ENCODE assay signal across 10 cellular contexts in genomic region chr9:133119039-133119438, GRCh38. TPM values are rescaled to one million over a fixed set of nuclear protein-coding genes. Genes with fewer than 3 reads are reported as not detected.
A peak's percentile ranks its signal among the peaks of the same experiment; 100 is the strongest.
DNase-seq lines count a peak whose midpoint lies in the region; ATAC-seq and TF ChIP-seq lines count a peak whose summit lies in the region.
"Had no signal": no experiment of that assay in that cellular context is flagged by ENCODE, and none has a peak within 500 bp of the region (broad histone marks: within the 10 kb centered on the region; RNA-seq: fewer than 3 reads in every experiment).

No MANE protein-coding gene starts in this region.

- CTCF ChIA-PET in CD4-positive, alpha-beta memory T cell (lab: Charles Lee; ENCODE audit: partially characterized antibody) = interaction anchor here (1.3 to 30.1 kb wide), 3 partner anchors 9 to 33 kb away, joined by 3 to 596 read pairs (median 10); no protein-coding TSS in a partner anchor

- H3K4me3 ChIP-seq in CD4-positive, alpha-beta memory T cell (ENCODE audit: low read length in 2 of 2) = no peak overlapping the region
- H3K4me3 ChIP-seq in left ventricle myocardium inferior (peak overlapping the region; percentile 83), HAP-1 (no peak overlapping the region)

- H3K27me3 ChIP-seq in CD4-positive, alpha-beta memory T cell (ENCODE audit: insufficient read depth, low read length) = no peaks in the 10 kb centered on the region
- H3K27me3 ChIP-seq in left ventricle myocardium inferior (ENCODE audit: low read depth) (no peaks in the 10 kb centered on the region), HAP-1 (ENCODE audit: low read depth) (no peaks in the 10 kb centered on the region)

- H3K27ac ChIP-seq in CD4-positive, alpha-beta memory T cell (ENCODE audit: low read depth, low read length) = no peak overlapping the region
- peak overlapping the region; percentile 95 for H3K27ac ChIP-seq in left ventricle myocardium inferior (replicated peaks)

- peak overlapping the region in 5 of 7 donors; percentile 57 to 80 (median 77) for H3K27ac Mint-ChIP-seq in CD4-positive, alpha-beta memory T cell
- peak overlapping the region; percentile 62 for H3K27ac Mint-ChIP-seq in activated naive CD8-positive, alpha-beta T cell treated with anti-CD3 and anti-CD28 coated beads, Interleukin-2, amount 50 U/mL, for 24 hours
- peak overlapping the region; percentile 87 for H3K27ac Mint-ChIP-seq in progenitor cell of endocrine pancreas

- H3K4me1 Mint-ChIP-seq in CD4-positive, alpha-beta memory T cell = peaks cover 26 to 86% (median 57%) of the 10 kb centered on the region in 4 donors
- peaks cover 67% of the 10 kb centered on the region for H3K4me1 Mint-ChIP-seq in activated naive CD8-positive, alpha-beta T cell treated with anti-CD3 and anti-CD28 coated beads, Interleukin-2, amount 50 U/mL, for 24 hours
- peaks cover 18% of the 10 kb centered on the region for H3K4me1 Mint-ChIP-seq in progenitor cell of endocrine pancreas (ENCODE audit: low read depth)

- peak in 1 of 5 donors; percentile 11 for DNase-seq in CD4-positive, alpha-beta memory T cell
- DNase-seq in activated naive CD8-positive, alpha-beta T cell treated with anti-CD3 and anti-CD28 coated beads, Interleukin-2, amount 50 U/mL, for 24 hours = no peak
- DNase-seq in left ventricle myocardium inferior = peak; percentile 55
- DNase-seq in progenitor cell of endocrine pancreas (ENCODE audit: low spot score, unreplicated experiment) = no peak
- no peak for DNase-seq in NCI-H128 (lab: John Stamatoyannopoulos, UW; ENCODE audit: unreplicated experiment)
- no peak for DNase-seq in D341Med (ENCODE audit: low spot score)
- no peak for DNase-seq in HAP-1 (ENCODE audit: low spot score in 2 of 2)
- no peak for DNase-seq in GM13977 (ENCODE audit: low spot score)
- DNase-seq: activated CD8-positive, alpha-beta memory T cell treated with anti-CD3 and anti-CD28 coated beads for 24 hours; NCI-H2081 treated with DMSO at 0.1 percent for 48 hours had no signal

- H3K9me3 ChIP-seq in CD4-positive, alpha-beta memory T cell (ENCODE audit: control insufficient read depth in 1 of 2, low read length in 2 of 2) = no peaks in the 10 kb centered on the region
- H3K9me3 ChIP-seq in left ventricle myocardium inferior (replicated peaks) (no peaks in the 10 kb centered on the region), HAP-1 (no peaks in the 10 kb centered on the region)

- peaks cover 93% of the 10 kb centered on the region for H3K4me1 ChIP-seq in CD4-positive, alpha-beta memory T cell (ENCODE audit: insufficient read depth, low read length)
- peaks cover 91% of the 10 kb centered on the region for H3K4me1 ChIP-seq in left ventricle myocardium inferior
- H3K4me1 ChIP-seq in HAP-1 = no peaks in the 10 kb centered on the region; the same call in 1 of the 2 replicates

- H3K36me3 Mint-ChIP-seq in CD4-positive, alpha-beta memory T cell = peaks cover 0 to 11% of the 10 kb centered on the region in 2 donors
- H3K36me3 Mint-ChIP-seq in activated naive CD8-positive, alpha-beta T cell treated with anti-CD3 and anti-CD28 coated beads, Interleukin-2, amount 50 U/mL, for 24 hours (ENCODE audit: low read depth) = no peaks in the 10 kb centered on the region
- H3K36me3 Mint-ChIP-seq in progenitor cell of endocrine pancreas (ENCODE audit: insufficient read depth) = no peaks in the 10 kb centered on the region

- no peaks in the 10 kb centered on the region for H3K9me3 Mint-ChIP-seq in CD4-positive, alpha-beta memory T cell
- no peaks in the 10 kb centered on the region for H3K9me3 Mint-ChIP-seq in activated naive CD8-positive, alpha-beta T cell treated with anti-CD3 and anti-CD28 coated beads, Interleukin-2, amount 50 U/mL, for 24 hours
- H3K9me3 Mint-ChIP-seq in progenitor cell of endocrine pancreas (ENCODE audit: low read depth) = no peaks in the 10 kb centered on the region

- peaks cover 4% of the 10 kb centered on the region for H3K36me3 ChIP-seq in CD4-positive, alpha-beta memory T cell (ENCODE audit: insufficient read depth, low read length)
- no peaks in the 10 kb centered on the region for H3K36me3 ChIP-seq in left ventricle myocardium inferior
- H3K36me3 ChIP-seq in HAP-1 (replicated peaks) = no peaks in the 10 kb centered on the region

- POLR2A ChIA-PET in CD4-positive, alpha-beta memory T cell (lab: Charles Lee; ENCODE audit: partially characterized antibody) = interaction anchor here (0.5 to 25.7 kb wide), 7 partner anchors 9 to 136 kb away, joined by 3 to 345 read pairs (median 3); no protein-coding TSS in a partner anchor

- TF ChIP-seq CTCF in left ventricle myocardium inferior (IDR thresholded peaks at IDR 0.05; ENCODE audit: borderline replicate concordance) = no peak
- no peak for TF ChIP-seq CTCF in progenitor cell of endocrine pancreas (IDR thresholded peaks at IDR 0.05; ENCODE audit: unreplicated experiment)
- no peak for TF ChIP-seq CTCF in GM13977 (IDR thresholded peaks at IDR 0.05; ENCODE audit: extremely low read depth, insufficient read depth, missing control alignments)

- intact Hi-C loops in CD4-positive, alpha-beta memory T cell (cut with micrococcal nuclease) = no loop called here
- intact Hi-C loops in left ventricle myocardium inferior (cut with micrococcal nuclease) = no loop called here

- ATAC-seq in activated naive CD8-positive, alpha-beta T cell treated with anti-CD3 and anti-CD28 coated beads, Interleukin-2, amount 50 U/mL, for 24 hours = no peak

- H3K4me3 Mint-ChIP-seq in CD4-positive, alpha-beta memory T cell = peak overlapping the region in 5 of 8 donors; percentile 43 to 72 (median 51)
- H3K4me3 Mint-ChIP-seq in activated naive CD8-positive, alpha-beta T cell treated with anti-CD3 and anti-CD28 coated beads, Interleukin-2, amount 50 U/mL, for 24 hours = peak overlapping the region; percentile 76
- H3K4me3 Mint-ChIP-seq in progenitor cell of endocrine pancreas (ENCODE audit: low read depth) = peak overlapping the region; percentile 55

- in situ Hi-C loops in HAP-1 (cut with MboI; ENCODE audit: low sequenced_read_pairs) = no loop called here
- in situ Hi-C loops in GM13977 (cut with MboI; ENCODE audit: low pct_unique_long_range_greater_than_20kb, low sequenced_read_pairs, unreplicated experiment) = no loop called here

- H3K27me3 Mint-ChIP-seq in CD4-positive, alpha-beta memory T cell = no peaks in the 10 kb centered on the region
- no peaks in the 10 kb centered on the region for H3K27me3 Mint-ChIP-seq in activated naive CD8-positive, alpha-beta T cell treated with anti-CD3 and anti-CD28 coated beads, Interleukin-2, amount 50 U/mL, for 24 hours
- H3K27me3 Mint-ChIP-seq in progenitor cell of endocrine pancreas = no peaks in the 10 kb centered on the region

RNA-seq across cellular contexts. Expression of gene RALGDS, which starts 2.0 kb away (rescaled TPM):
- total RNA-seq in CD4-positive, alpha-beta memory T cell = 100 to 1,000 TPM; 123 to 131 TPM
- polyA plus RNA-seq in CD4-positive, alpha-beta memory T cell = 10 to 100 TPM; 27.9 to 67.8 TPM
- total RNA-seq in left ventricle myocardium inferior = 24.6 TPM
- 82.3 and 84.6 TPM in 2 replicates for total RNA-seq in progenitor cell of endocrine pancreas

RNA-seq across cellular contexts. Expression of gene GBGT1, which starts 44.7 kb away (rescaled TPM):
- 1 to 10 TPM; 3.6 to 6.3 TPM for total RNA-seq in CD4-positive, alpha-beta memory T cell
- under 1 TPM; 0.16 to 0.50 TPM for polyA plus RNA-seq in CD4-positive, alpha-beta memory T cell
- 6.3 TPM for total RNA-seq in left ventricle myocardium inferior
- total RNA-seq in progenitor cell of endocrine pancreas = 5.2 and 7.3 TPM in 2 replicates

RNA-seq across cellular contexts. Expression of gene CEL, which starts 57.3 kb away (rescaled TPM):
- total RNA-seq in CD4-positive, alpha-beta memory T cell = 1 to 10 TPM; 1.2 to 1.6 TPM
- under 1 TPM in 1 of 2 donors, not detected in 1; 0.15 TPM for polyA plus RNA-seq in CD4-positive, alpha-beta memory T cell
- total RNA-seq in left ventricle myocardium inferior (1.9 TPM), progenitor cell of endocrine pancreas (5.2 and 5.4 TPM in 2 replicates)
